10 cellular contexts compared by ENCODE assay signal in genomic region chr3:69182588-69183299, GRCh38.
DNase-seq lines count a peak whose midpoint lies in the region; ATAC-seq and TF ChIP-seq lines count a peak whose summit lies in the region.
"Had no signal": no experiment of that assay in that cellular context is flagged by ENCODE, and none has a peak within 500 bp of the region (broad histone marks: within the 10 kb centered on the region; RNA-seq: fewer than 3 reads in every experiment).

No MANE protein-coding gene starts in this region.

- POLR2A ChIA-PET in naive thymus-derived CD8-positive, alpha-beta T cell (lab: Charles Lee): interaction anchor here (0.7 kb wide), 1 partner anchor 94 kb away, joined by 7 read pairs; no protein-coding TSS in a partner anchor

- no peaks in the 10 kb centered on the region for H3K36me3 ChIP-seq in WERI-Rb-1

- no peak overlapping the region for H3K4me3 ChIP-seq in WERI-Rb-1 (ENCODE audit: low read depth, low read length)

- no peaks in the 10 kb centered on the region for H3K9me3 ChIP-seq in WERI-Rb-1 (ENCODE audit: severe bottlenecking)

- ATAC-seq in naive thymus-derived CD8-positive, alpha-beta T cell: no peak

- H3K27me3 Mint-ChIP-seq in endothelial cell (ENCODE audit: unreplicated experiment) (no peaks in the 10 kb centered on the region), progenitor cell of endocrine pancreas (no peaks in the 10 kb centered on the region)
- no peaks in the 10 kb centered on the region for H3K27me3 Mint-ChIP-seq in naive thymus-derived CD8-positive, alpha-beta T cell

- H3K4me1 Mint-ChIP-seq in endothelial cell (ENCODE audit: unreplicated experiment) (peaks cover 33% of the 10 kb centered on the region), progenitor cell of endocrine pancreas (ENCODE audit: low read depth) (peaks cover 3% of the 10 kb centered on the region)
- H3K4me1 Mint-ChIP-seq in naive thymus-derived CD8-positive, alpha-beta T cell: peaks cover 0 to 3% (median 0%) of the 10 kb centered on the region in 4 donors

- TF ChIP-seq CTCF in endothelial cell (IDR thresholded peaks at IDR 0.05; ENCODE audit: unreplicated experiment): no peak
- TF ChIP-seq CTCF in progenitor cell of endocrine pancreas (IDR thresholded peaks at IDR 0.05; ENCODE audit: unreplicated experiment): no peak
- no peak for TF ChIP-seq CTCF in WERI-Rb-1 (IDR thresholded peaks at IDR 0.05; ENCODE audit: low read depth, low read length)

- H3K27ac Mint-ChIP-seq in endothelial cell (ENCODE audit: unreplicated experiment) (no peak overlapping the region), progenitor cell of endocrine pancreas (peak overlapping the region; percentile 30)
- peak overlapping the region in 1 of 10 donors; percentile 6 for H3K27ac Mint-ChIP-seq in naive thymus-derived CD8-positive, alpha-beta T cell

- H3K4me3 Mint-ChIP-seq in endothelial cell (ENCODE audit: unreplicated experiment): peak overlapping the region; percentile 62
- H3K4me3 Mint-ChIP-seq in progenitor cell of endocrine pancreas (ENCODE audit: low read depth): no peak overlapping the region
- no peak overlapping the region for H3K4me3 Mint-ChIP-seq in naive thymus-derived CD8-positive, alpha-beta T cell

- H3K27me3 ChIP-seq in WERI-Rb-1 (ENCODE audit: insufficient read depth, low read depth, severe bottlenecking): no peaks in the 10 kb centered on the region

- H3K36me3 Mint-ChIP-seq in endothelial cell (ENCODE audit: low read depth, unreplicated experiment) (peaks cover 59% of the 10 kb centered on the region), progenitor cell of endocrine pancreas (ENCODE audit: insufficient read depth) (peaks cover 49% of the 10 kb centered on the region)
- no peaks in the 10 kb centered on the region for H3K36me3 Mint-ChIP-seq in naive thymus-derived CD8-positive, alpha-beta T cell

- H3K27ac ChIP-seq in WERI-Rb-1: no peak overlapping the region

- no peaks in the 10 kb centered on the region for H3K9me3 Mint-ChIP-seq in endothelial cell (ENCODE audit: unreplicated experiment)
- no peaks in the 10 kb centered on the region for H3K9me3 Mint-ChIP-seq in progenitor cell of endocrine pancreas (ENCODE audit: low read depth)
- no peaks in the 10 kb centered on the region for H3K9me3 Mint-ChIP-seq in naive thymus-derived CD8-positive, alpha-beta T cell

- DNase-seq in GM03348 (ENCODE audit: low spot score): peak; percentile 66
- peak; percentile 90 for DNase-seq in RPMI7951 (ENCODE audit: low read depth)
- no peak for DNase-seq in endothelial cell (ENCODE audit: low spot score)
- no peak for DNase-seq in progenitor cell of endocrine pancreas (ENCODE audit: low spot score, unreplicated experiment)
- no peak for DNase-seq in WERI-Rb-1
- no peak for DNase-seq in naive thymus-derived CD8-positive, alpha-beta T cell
- DNase-seq in stimulated activated CD4-positive, alpha-beta T cell treated with anti-CD3 and anti-CD28 coated beads, Interleukin-2, amount 100 ng/mL, for 24 hours: no peak
- no peak for DNase-seq in inferior parietal cortex (ENCODE audit: extremely low spot score)
- DNase-seq: RPMI8226; stimulated activated CD4-positive, alpha-beta T cell treated with anti-CD3 and anti-CD28 coated beads, Interleukin-4, amount 100 ng/mL, for 4 hours had no signal

Comparison
In these comparisons a context has a peak if more than half of its experiments do, and no peak if none do; other contexts are left out.
1. DNase-seq: peak in GM03348 (single experiment) and RPMI7951 (single experiment); none in endothelial cell (single experiment), progenitor cell of endocrine pancreas (single experiment), WERI-Rb-1 (single experiment), naive thymus-derived CD8-positive, alpha-beta T cell (0 of 10), stimulated activated CD4-positive, alpha-beta T cell treated with anti-CD3 and anti-CD28 coated beads, Interleukin-2, amount 100 ng/mL, for 24 hours (0 of 2) and inferior parietal cortex (single experiment).